22 cellular contexts compared by ENCODE assay signal in the genomic region with DNA sequence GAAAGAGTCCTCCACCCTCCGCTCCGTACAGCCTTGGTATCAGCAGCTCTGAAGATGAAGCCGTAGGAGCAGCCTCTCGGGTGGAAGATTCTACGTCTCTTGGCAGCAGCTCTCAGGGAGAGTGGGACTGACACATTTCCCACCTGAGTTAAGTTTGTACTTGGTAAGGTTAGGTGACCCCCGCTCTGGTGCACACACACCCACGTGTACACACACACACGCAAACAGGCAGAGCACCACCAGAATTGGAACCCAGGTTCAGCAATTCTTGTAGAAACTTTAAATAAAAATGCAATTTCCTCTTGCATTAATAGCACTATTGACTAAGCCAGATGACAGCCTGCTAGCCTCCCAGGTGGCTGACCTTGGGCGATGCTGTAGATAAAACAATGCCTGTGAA.
A peak's percentile ranks its signal among the peaks of the same experiment; 100 is the strongest.
DNase-seq lines count a peak whose midpoint lies in the region; ATAC-seq and TF ChIP-seq lines count a peak whose summit lies in the region.
"Had no signal": no experiment of that assay in that cellular context is flagged by ENCODE, and none has a peak within 500 bp of the region (broad histone marks: within the 10 kb centered on the region; RNA-seq: fewer than 3 reads in every experiment).

No MANE protein-coding gene starts in this region.

- H3K36me3 Mint-ChIP-seq in activated T-cell treated with anti-CD3 and anti-CD28 coated beads, Interleukin-2, amount 50 U/mL, for 24 hours (ENCODE audit: low read depth), result peaks cover 72% of the 10 kb centered on the region
- no peaks in the 10 kb centered on the region for H3K36me3 Mint-ChIP-seq in natural killer cell

- TF ChIP-seq POLR2A in tibial nerve (IDR thresholded peaks at IDR 0.05) (no peak), sigmoid colon (IDR thresholded peaks at IDR 0.05) (no peak)

- no peak for DNase-seq in activated T-cell treated with anti-CD3 and anti-CD28 coated beads, Interleukin-2, amount 50 U/mL, for 24 hours
- no peak for DNase-seq in activated T-cell treated with anti-CD3 and anti-CD28 coated beads, Interleukin-2, amount 50 U/mL, for 48 hours
- no peak for DNase-seq in caudate nucleus (lab: John Stamatoyannopoulos, UW)
- DNase-seq in natural killer cell, result no peak
- no peak for DNase-seq in tibial nerve (ENCODE audit: low spot score in 2 of 2)
- no peak for DNase-seq in NOMO-1 (lab: John Stamatoyannopoulos, UW; ENCODE audit: unreplicated experiment in 2 of 2)
- no peak for DNase-seq in sigmoid colon
- no peak for DNase-seq in A172 (ENCODE audit: low spot score)
- DNase-seq: CD4-positive, CD25-positive, alpha-beta regulatory T cell; COR-L47; DMS79; MM.1S; NCI-H1048; NCI-H1417 treated with DMSO at 0.1 percent for 48 hours; NCI-H187 treated with DMSO at 0.1 percent for 48 hours; NCI-H2107; NCI-H446 treated with DMSO at 0.1 percent for 48 hours; NCI-H748 treated with DMSO at 0.1 percent for 48 hours; Peyer's patch; SJCRH30 had no signal

- no peaks in the 10 kb centered on the region for H3K9me3 ChIP-seq in tibial nerve
- H3K9me3 ChIP-seq in sigmoid colon, result no peaks in the 10 kb centered on the region
- H3K9me3 ChIP-seq: Peyer's patch, SJCRH30 had no signal

- peaks cover 0 to 8% (median 0%) of the 10 kb centered on the region in 3 donors for H3K36me3 ChIP-seq in tibial nerve
- H3K36me3 ChIP-seq in sigmoid colon, result peaks cover 0 to 8% (median 0%) of the 10 kb centered on the region in 4 donors
- H3K36me3 ChIP-seq: SJCRH30 had no signal

- 93% methylated on average over 9 of the region's 9 CpGs for WGBS in tibial nerve, 2 donors
- 95 to 97% methylated on average over 9 of the region's 9 CpGs for WGBS in sigmoid colon, 2 donors

- H3K4me1 ChIP-seq in tibial nerve (peaks cover 0 to 25% (median 0%) of the 10 kb centered on the region in 4 donors), sigmoid colon (no peaks in the 10 kb centered on the region)
- H3K4me1 ChIP-seq: Peyer's patch, SJCRH30 had no signal

- TF ChIP-seq EP300 in tibial nerve (IDR thresholded peaks at IDR 0.05) (no peak), sigmoid colon (IDR thresholded peaks at IDR 0.05) (no peak)

- no peaks in the 10 kb centered on the region for H3K27me3 Mint-ChIP-seq in activated T-cell treated with anti-CD3 and anti-CD28 coated beads, Interleukin-2, amount 50 U/mL, for 24 hours
- H3K27me3 Mint-ChIP-seq in natural killer cell (ENCODE audit: low read depth in 2 of 2), result no peaks in the 10 kb centered on the region
- H3K27me3 Mint-ChIP-seq: B cell; CD4-positive, CD25-positive, alpha-beta regulatory T cell had no signal

- H3K27ac ChIP-seq in caudate nucleus (ENCODE audit: low read depth, low read length), result peak overlapping the region; percentile 96
- peak overlapping the region in 3 of 4 donors; percentile 2 to 56 (median 54) for H3K27ac ChIP-seq in tibial nerve
- no peak overlapping the region for H3K27ac ChIP-seq in sigmoid colon
- H3K27ac ChIP-seq: Peyer's patch, SJCRH30 had no signal

- peak overlapping the region; percentile 41 for H3K27ac Mint-ChIP-seq in activated T-cell treated with anti-CD3 and anti-CD28 coated beads, Interleukin-2, amount 50 U/mL, for 24 hours
- H3K27ac Mint-ChIP-seq in natural killer cell, result peak overlapping the region; percentile 74 to 82
- H3K27ac Mint-ChIP-seq: B cell had no signal

- TF ChIP-seq CTCF in natural killer cell (IDR thresholded peaks at IDR 0.05) (no peak), tibial nerve (IDR thresholded peaks at IDR 0.05) (no peak), sigmoid colon (IDR thresholded peaks at IDR 0.05) (no peak)

- no peaks in the 10 kb centered on the region for H3K9me3 Mint-ChIP-seq in activated T-cell treated with anti-CD3 and anti-CD28 coated beads, Interleukin-2, amount 50 U/mL, for 24 hours
- peaks cover 0 to 2% of the 10 kb centered on the region in 2 donors for H3K9me3 Mint-ChIP-seq in natural killer cell
- H3K9me3 Mint-ChIP-seq: CD4-positive, CD25-positive, alpha-beta regulatory T cell had no signal

- H3K4me1 Mint-ChIP-seq in activated T-cell treated with anti-CD3 and anti-CD28 coated beads, Interleukin-2, amount 50 U/mL, for 24 hours (ENCODE audit: low read depth), result peaks cover 13% of the 10 kb centered on the region
- H3K4me1 Mint-ChIP-seq in natural killer cell, result peaks cover 85 to 87% of the 10 kb centered on the region in 2 donors

- H3K4me3 ChIP-seq in tibial nerve (no peak overlapping the region), sigmoid colon (no peak overlapping the region)
- H3K4me3 ChIP-seq: GM12878, Peyer's patch, SJCRH30 had no signal

- ATAC-seq in natural killer cell, result no peak
- ATAC-seq: GM12878 had no signal

- H3K27me3 ChIP-seq in tibial nerve (no peaks in the 10 kb centered on the region), sigmoid colon (no peaks in the 10 kb centered on the region)
- H3K27me3 ChIP-seq: Peyer's patch, SJCRH30 had no signal

- intact Hi-C loops in natural killer cell (cut with micrococcal nuclease) (loop anchor here (5.0 kb wide), 1 partner anchor 36 kb away; no protein-coding TSS in a partner anchor), sigmoid colon (cut with DNase I) (no loop called here)

- H3K4me3 Mint-ChIP-seq in activated T-cell treated with anti-CD3 and anti-CD28 coated beads, Interleukin-2, amount 50 U/mL, for 24 hours, result no peak overlapping the region
- H3K4me3 Mint-ChIP-seq in natural killer cell, result peak overlapping the region; percentile 57
- H3K4me3 Mint-ChIP-seq: B cell; CD4-positive, CD25-positive, alpha-beta regulatory T cell had no signal

Comparison
In these comparisons a context has a peak if more than half of its experiments do, and no peak if none do; other contexts are left out.
1. H3K27ac ChIP-seq: peak in caudate nucleus (single experiment) and tibial nerve (3 of 4); none in sigmoid colon (0 of 4).